ENCODE assay signal across 21 cellular contexts in the genomic region with DNA sequence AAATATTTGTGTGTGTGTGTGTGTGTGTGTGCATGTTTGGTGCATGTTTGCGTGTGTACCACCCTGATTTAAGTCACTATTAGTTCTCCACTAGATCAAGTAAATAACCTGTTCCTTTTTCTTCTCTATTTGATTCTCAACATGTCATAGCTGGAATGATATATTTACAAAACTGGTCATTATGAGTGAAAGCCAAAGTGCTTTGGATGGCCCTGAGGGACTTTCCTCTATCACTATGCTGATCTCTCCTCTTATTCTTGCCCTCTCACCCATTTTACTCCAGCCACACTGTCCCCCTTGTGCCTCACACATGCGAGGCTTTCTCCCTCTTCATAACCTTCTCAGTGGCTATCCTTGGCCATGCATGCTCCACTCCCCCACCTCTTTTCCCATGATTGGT.
DNase-seq lines count a peak whose midpoint lies in the region; ATAC-seq and TF ChIP-seq lines count a peak whose summit lies in the region.
"Had no signal": no experiment of that assay in that cellular context is flagged by ENCODE, and none has a peak within 500 bp of the region (broad histone marks: within the 10 kb centered on the region; RNA-seq: fewer than 3 reads in every experiment).

No MANE protein-coding gene starts in this region.

- H3K36me3 ChIP-seq in tibial nerve (no peaks in the 10 kb centered on the region), esophagus squamous epithelium (no peaks in the 10 kb centered on the region), prostate gland (no peaks in the 10 kb centered on the region)

- H3K4me3 ChIP-seq in tibial nerve (no peak overlapping the region), esophagus squamous epithelium (no peak overlapping the region), prostate gland (no peak overlapping the region)

- TF ChIP-seq CTCF in GM13976 (IDR thresholded peaks at IDR 0.05; ENCODE audit: borderline replicate concordance, control extremely low read depth, extremely low read depth, insufficient read depth, missing control alignments) (no peak), tibial nerve (IDR thresholded peaks at IDR 0.05) (no peak), esophagus squamous epithelium (IDR thresholded peaks at IDR 0.05) (no peak), prostate gland (IDR thresholded peaks at IDR 0.05) (no peak)

- peak; percentile 11 for DNase-seq in GM13976 (ENCODE audit: low spot score)
- no peak for DNase-seq in tibial nerve (ENCODE audit: low spot score in 2 of 2)
- no peak for DNase-seq in SIG-M5 (lab: John Stamatoyannopoulos, UW)
- DNase-seq in esophagus squamous epithelium (lab: John Stamatoyannopoulos, UW): no peak
- DNase-seq in prostate gland (ENCODE audit: low spot score): no peak
- DNase-seq: Calu3; CD8-positive, alpha-beta memory T cell; DMS153; IMR-90; MV-4-11; NCI-H1105 treated with DMSO at 0.1 percent for 48 hours; NCI-H2029 treated with DMSO at 0.1 percent for 48 hours; NCI-H2171; NCI-H446; NCI-H526 treated with DMSO at 0.1 percent for 48 hours; OCI-M1; T1000 had no signal

- H3K4me1 ChIP-seq in tibial nerve (no peaks in the 10 kb centered on the region), esophagus squamous epithelium (no peaks in the 10 kb centered on the region), prostate gland (replicated peaks) (no peaks in the 10 kb centered on the region)

- ATAC-seq in GM21529 (IDR thresholded peaks at IDR 0.05; ENCODE audit: unreplicated experiment): peak; percentile 47
- peak; percentile 37 for ATAC-seq in HG02884 (IDR thresholded peaks at IDR 0.05; ENCODE audit: unreplicated experiment)
- ATAC-seq in HG03565 (IDR thresholded peaks at IDR 0.05; ENCODE audit: unreplicated experiment): peak; percentile 45

- peaks cover 0 to 3% (median 0%) of the 10 kb centered on the region in 4 donors for H3K9me3 ChIP-seq in tibial nerve
- H3K9me3 ChIP-seq in esophagus squamous epithelium: no peaks in the 10 kb centered on the region
- H3K9me3 ChIP-seq in prostate gland: no peaks in the 10 kb centered on the region

- in situ Hi-C loops in GM13976 (cut with MboI; ENCODE audit: low sequenced_read_pairs, unreplicated experiment): loop anchor here (25.0 kb wide), 2 partner anchors 588 to 1413 kb away; no protein-coding TSS in a partner anchor

- intact Hi-C loops in esophagus squamous epithelium (cut with DNase I) (no loop called here), prostate gland (cut with DNase I) (no loop called here)

- H3K27ac ChIP-seq in tibial nerve (no peak overlapping the region), esophagus squamous epithelium (no peak overlapping the region), prostate gland (no peak overlapping the region)
- H3K27ac ChIP-seq: C4-2B had no signal

- H3K27me3 ChIP-seq in tibial nerve (no peaks in the 10 kb centered on the region), esophagus squamous epithelium (no peaks in the 10 kb centered on the region), prostate gland (replicated peaks; ENCODE audit: insufficient read depth) (no peaks in the 10 kb centered on the region)

- TF ChIP-seq POLR2A in tibial nerve (IDR thresholded peaks at IDR 0.05) (no peak), esophagus squamous epithelium (IDR thresholded peaks at IDR 0.05) (no peak), prostate gland (IDR thresholded peaks at IDR 0.05) (no peak)

- TF ChIP-seq EP300 in tibial nerve (IDR thresholded peaks at IDR 0.05): no peak

- 79 to 83% methylated on average over 2 of the region's 2 CpGs for WGBS in tibial nerve, 2 donors
- 71 to 80% methylated on average over 2 of the region's 2 CpGs for WGBS in esophagus squamous epithelium, 2 donors
- 87% methylated on average over 2 of the region's 2 CpGs for WGBS in prostate gland
